2 cellular contexts compared by ENCODE assay signal in the genomic region with DNA sequence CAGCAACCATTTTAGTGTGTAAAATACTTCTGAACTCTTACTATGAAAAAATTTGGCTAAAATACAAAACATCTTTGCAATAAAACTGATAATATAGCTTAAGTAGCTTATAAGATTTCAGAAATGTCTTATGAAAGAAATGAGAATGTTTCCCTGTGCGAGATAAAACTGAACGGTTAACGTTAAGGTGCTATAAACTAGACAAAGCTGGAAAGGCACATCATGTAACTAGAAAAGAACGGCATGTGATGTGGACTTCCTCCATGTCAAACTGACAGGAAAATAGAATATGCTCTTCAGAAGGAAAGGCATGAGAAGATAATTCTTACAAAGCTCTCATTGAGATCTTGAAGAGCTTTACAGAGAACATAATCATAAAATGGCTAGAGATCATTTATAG.
TF ChIP-seq lines count a peak whose summit lies in the region.

No MANE protein-coding gene starts in this region.

TF ChIP-seq in H1, 55 proteins besides CTCF, POLR2A, EP300 and RAD21:
- no peak for TF ChIP-seq CREB1 (IDR thresholded peaks at IDR 0.05)
- TF ChIP-seq EZH2 (IDR thresholded peaks at IDR 0.05; ENCODE audit: low read depth, low read length, severe bottlenecking): no peak
- TF ChIP-seq SUZ12 (IDR thresholded peaks at IDR 0.05; ENCODE audit: low read length): no peak
- TF ChIP-seq SIRT6 (IDR thresholded peaks at IDR 0.05; ENCODE audit: low read length): no peak

TF ChIP-seq in neural cell, 6 proteins besides CTCF, POLR2A, EP300 and RAD21:
- TF ChIP-seq MXI1 (conservative IDR thresholded peaks at IDR 0.05; ENCODE audit: poor library complexity, severe bottlenecking): no peak
- no peak for TF ChIP-seq POLR2AphosphoS5 (IDR thresholded peaks at IDR 0.05)
- TF ChIP-seq, protein P1, sequence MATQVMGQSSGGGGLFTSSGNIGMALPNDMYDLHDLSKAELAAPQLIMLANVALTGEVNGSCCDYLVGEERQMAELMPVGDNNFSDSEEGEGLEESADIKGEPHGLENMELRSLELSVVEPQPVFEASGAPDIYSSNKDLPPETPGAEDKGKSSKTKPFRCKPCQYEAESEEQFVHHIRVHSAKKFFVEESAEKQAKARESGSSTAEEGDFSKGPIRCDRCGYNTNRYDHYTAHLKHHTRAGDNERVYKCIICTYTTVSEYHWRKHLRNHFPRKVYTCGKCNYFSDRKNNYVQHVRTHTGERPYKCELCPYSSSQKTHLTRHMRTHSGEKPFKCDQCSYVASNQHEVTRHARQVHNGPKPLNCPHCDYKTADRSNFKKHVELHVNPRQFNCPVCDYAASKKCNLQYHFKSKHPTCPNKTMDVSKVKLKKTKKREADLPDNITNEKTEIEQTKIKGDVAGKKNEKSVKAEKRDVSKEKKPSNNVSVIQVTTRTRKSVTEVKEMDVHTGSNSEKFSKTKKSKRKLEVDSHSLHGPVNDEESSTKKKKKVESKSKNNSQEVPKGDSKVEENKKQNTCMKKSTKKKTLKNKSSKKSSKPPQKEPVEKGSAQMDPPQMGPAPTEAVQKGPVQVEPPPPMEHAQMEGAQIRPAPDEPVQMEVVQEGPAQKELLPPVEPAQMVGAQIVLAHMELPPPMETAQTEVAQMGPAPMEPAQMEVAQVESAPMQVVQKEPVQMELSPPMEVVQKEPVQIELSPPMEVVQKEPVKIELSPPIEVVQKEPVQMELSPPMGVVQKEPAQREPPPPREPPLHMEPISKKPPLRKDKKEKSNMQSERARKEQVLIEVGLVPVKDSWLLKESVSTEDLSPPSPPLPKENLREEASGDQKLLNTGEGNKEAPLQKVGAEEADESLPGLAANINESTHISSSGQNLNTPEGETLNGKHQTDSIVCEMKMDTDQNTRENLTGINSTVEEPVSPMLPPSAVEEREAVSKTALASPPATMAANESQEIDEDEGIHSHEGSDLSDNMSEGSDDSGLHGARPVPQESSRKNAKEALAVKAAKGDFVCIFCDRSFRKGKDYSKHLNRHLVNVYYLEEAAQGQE (IDR thresholded peaks at IDR 0.05; ENCODE audit: borderline replicate concordance): no peak
- TF ChIP-seq SMC3 (conservative IDR thresholded peaks at IDR 0.05; ENCODE audit: poor library complexity): no peak
- TF ChIP-seq TAF1 (IDR thresholded peaks at IDR 0.05; ENCODE audit: low read depth): no peak
- no peak for TF ChIP-seq EZH2 (IDR thresholded peaks at IDR 0.05; ENCODE audit: borderline replicate concordance, insufficient read depth, low read length, poor library complexity, severe bottlenecking)
